Comparison of ENCODE assay signal across 9 cellular contexts in the genomic region with DNA sequence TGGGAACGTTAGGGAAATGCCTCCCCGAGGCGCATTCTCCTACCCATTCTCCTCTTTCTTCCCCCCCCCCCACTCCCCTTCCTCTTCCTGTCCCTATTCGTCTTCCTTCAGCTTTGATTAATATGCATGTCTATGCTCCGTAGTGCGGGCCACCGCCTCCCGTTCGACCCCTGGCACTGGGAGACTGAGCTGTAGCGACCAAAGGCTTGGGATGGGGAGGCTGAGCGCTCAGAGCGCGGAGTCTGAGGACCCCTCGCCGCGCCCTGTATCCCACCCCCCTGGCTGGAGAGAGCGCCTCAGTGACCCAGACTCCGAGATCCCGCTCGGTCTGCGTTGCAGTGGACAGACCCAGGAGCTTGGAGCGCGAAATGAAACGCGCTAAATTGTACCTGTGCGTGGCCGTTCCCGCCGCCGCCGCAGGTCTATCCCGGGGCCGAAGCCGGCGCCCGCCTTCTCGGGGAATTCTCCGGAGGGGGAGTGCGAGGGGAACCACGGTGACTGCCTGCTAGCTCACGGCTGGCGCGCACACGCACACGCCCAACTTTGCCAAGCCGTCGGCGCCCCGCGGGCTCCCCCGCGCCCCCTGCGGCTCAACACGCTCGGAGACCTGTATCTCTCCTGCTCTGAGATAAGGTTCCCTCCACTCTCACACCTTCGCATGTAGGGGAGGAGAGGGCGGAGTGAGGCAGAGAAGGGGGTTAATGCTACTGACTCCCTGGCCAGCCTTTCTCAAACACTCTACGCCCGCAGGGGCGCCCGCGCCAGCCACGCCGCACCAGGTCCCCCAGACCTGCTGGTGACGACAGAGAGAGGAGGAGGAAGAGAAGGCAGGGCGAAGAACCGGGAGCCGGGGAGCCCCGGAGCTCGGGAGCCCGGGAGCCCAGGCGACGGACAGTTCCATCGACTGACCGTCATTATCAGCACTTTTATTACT. TPM values are rescaled to one million over a fixed set of nuclear protein-coding genes. Genes with fewer than 3 reads are reported as not detected.
DNase-seq lines count a peak whose midpoint lies in the region; ATAC-seq and TF ChIP-seq lines count a peak whose summit lies in the region.
"Had no signal": no experiment of that assay in that cellular context is flagged by ENCODE, and none has a peak within 500 bp of the region (broad histone marks: within the 10 kb centered on the region; RNA-seq: fewer than 3 reads in every experiment).

No MANE protein-coding gene starts in this region.

- DNase-seq in activated CD8-positive, alpha-beta T cell treated with anti-CD3 and anti-CD28 coated beads, Interleukin-2, amount 10 ng/mL, durations not matched to agents 7 days and 5 days: no peak
- DNase-seq in activated CD8-positive, alpha-beta T cell treated with anti-CD3 and anti-CD28 coated beads for 36 hours: no peak
- DNase-seq in activated naive CD8-positive, alpha-beta T cell treated with anti-CD3 and anti-CD28 coated beads, Interleukin-2, amount 10 ng/mL, durations not matched to agents 7 days and 5 days: peak; percentile 22
- DNase-seq in lower lobe of right lung (no peak), thoracic aorta (ENCODE audit: low spot score) (no peak), upper lobe of right lung (no peak)
- no peak for DNase-seq in activated CD8-positive, alpha-beta memory T cell treated with anti-CD3 and anti-CD28 coated beads, Interleukin-2, amount 10 ng/mL, durations not matched to agents 7 days and 5 days
- DNase-seq: NCI-H510A had no signal

- H3K36me3 Mint-ChIP-seq in activated CD8-positive, alpha-beta T cell treated with anti-CD3 and anti-CD28 coated beads, Interleukin-2, amount 10 ng/mL, durations not matched to agents 7 days and 5 days (ENCODE audit: low read depth): no peaks in the 10 kb centered on the region
- H3K36me3 Mint-ChIP-seq in activated CD8-positive, alpha-beta T cell treated with anti-CD3 and anti-CD28 coated beads for 36 hours (ENCODE audit: low read depth): no peaks in the 10 kb centered on the region
- H3K36me3 Mint-ChIP-seq in activated naive CD8-positive, alpha-beta T cell treated with anti-CD3 and anti-CD28 coated beads, Interleukin-2, amount 10 ng/mL, durations not matched to agents 7 days and 5 days: no peaks in the 10 kb centered on the region
- no peaks in the 10 kb centered on the region for H3K36me3 Mint-ChIP-seq in activated CD8-positive, alpha-beta memory T cell treated with anti-CD3 and anti-CD28 coated beads, Interleukin-2, amount 10 ng/mL, durations not matched to agents 7 days and 5 days

- no peak for ATAC-seq in activated CD8-positive, alpha-beta T cell treated with anti-CD3 and anti-CD28 coated beads, Interleukin-2, amount 10 ng/mL, durations not matched to agents 7 days and 5 days
- no peak for ATAC-seq in activated CD8-positive, alpha-beta T cell treated with anti-CD3 and anti-CD28 coated beads for 36 hours
- no peak for ATAC-seq in activated naive CD8-positive, alpha-beta T cell treated with anti-CD3 and anti-CD28 coated beads, Interleukin-2, amount 10 ng/mL, durations not matched to agents 7 days and 5 days (ENCODE audit: low read depth)
- ATAC-seq in lower lobe of right lung (peak; percentile 43 to 53), thoracic aorta (ENCODE audit: insufficient number of reproducible peaks, low FRiP score, low read depth) (no peak), upper lobe of right lung (no peak), GM18861 (IDR thresholded peaks at IDR 0.05; ENCODE audit: unreplicated experiment) (no peak)
- no peak for ATAC-seq in activated CD8-positive, alpha-beta memory T cell treated with anti-CD3 and anti-CD28 coated beads, Interleukin-2, amount 10 ng/mL, durations not matched to agents 7 days and 5 days

- POLR2A ChIA-PET in activated CD8-positive, alpha-beta T cell treated with anti-CD3 and anti-CD28 coated beads, Interleukin-2, amount 10 ng/mL, durations not matched to agents 7 days and 5 days (lab: Charles Lee): no interaction called here
- POLR2A ChIA-PET in activated CD8-positive, alpha-beta T cell treated with anti-CD3 and anti-CD28 coated beads for 36 hours (lab: Charles Lee): no interaction called here
- POLR2A ChIA-PET in activated naive CD8-positive, alpha-beta T cell treated with anti-CD3 and anti-CD28 coated beads, Interleukin-2, amount 10 ng/mL, durations not matched to agents 7 days and 5 days (lab: Charles Lee): no interaction called here

- H3K27me3 Mint-ChIP-seq in activated CD8-positive, alpha-beta T cell treated with anti-CD3 and anti-CD28 coated beads, Interleukin-2, amount 10 ng/mL, durations not matched to agents 7 days and 5 days (ENCODE audit: low read depth): peaks cover 50% of the 10 kb centered on the region
- peaks cover 43% of the 10 kb centered on the region for H3K27me3 Mint-ChIP-seq in activated CD8-positive, alpha-beta T cell treated with anti-CD3 and anti-CD28 coated beads for 36 hours
- H3K27me3 Mint-ChIP-seq in activated naive CD8-positive, alpha-beta T cell treated with anti-CD3 and anti-CD28 coated beads, Interleukin-2, amount 10 ng/mL, durations not matched to agents 7 days and 5 days: peaks cover 56% of the 10 kb centered on the region
- peaks cover 54% of the 10 kb centered on the region for H3K27me3 Mint-ChIP-seq in activated CD8-positive, alpha-beta memory T cell treated with anti-CD3 and anti-CD28 coated beads, Interleukin-2, amount 10 ng/mL, durations not matched to agents 7 days and 5 days

- H3K27me3 ChIP-seq in lower lobe of right lung (ENCODE audit: low read depth) (peaks cover 12% of the 10 kb centered on the region), thoracic aorta (replicated peaks; ENCODE audit: insufficient read depth) (no peaks in the 10 kb centered on the region), upper lobe of right lung (peaks cover 14% of the 10 kb centered on the region)

- CTCF ChIA-PET in activated CD8-positive, alpha-beta T cell treated with anti-CD3 and anti-CD28 coated beads, Interleukin-2, amount 10 ng/mL, durations not matched to agents 7 days and 5 days (lab: Charles Lee): no interaction called here
- CTCF ChIA-PET in activated CD8-positive, alpha-beta T cell treated with anti-CD3 and anti-CD28 coated beads for 36 hours (lab: Charles Lee): no interaction called here
- CTCF ChIA-PET in activated CD8-positive, alpha-beta memory T cell treated with anti-CD3 and anti-CD28 coated beads, Interleukin-2, amount 10 ng/mL, durations not matched to agents 7 days and 5 days (lab: Charles Lee): no interaction called here

- no peak overlapping the region for H3K27ac ChIP-seq in lower lobe of right lung
- H3K27ac ChIP-seq in thoracic aorta: no peak overlapping the region
- no peak overlapping the region for H3K27ac ChIP-seq in upper lobe of right lung

- no peaks in the 10 kb centered on the region for H3K9me3 ChIP-seq in lower lobe of right lung
- no peaks in the 10 kb centered on the region for H3K9me3 ChIP-seq in thoracic aorta
- H3K9me3 ChIP-seq in upper lobe of right lung: no peaks in the 10 kb centered on the region

- H3K4me3 ChIP-seq in lower lobe of right lung (peak overlapping the region; percentile 36), thoracic aorta (peak overlapping the region; percentile 64), upper lobe of right lung (no peak overlapping the region)

- intact Hi-C loops in activated CD8-positive, alpha-beta T cell treated with anti-CD3 and anti-CD28 coated beads for 36 hours (cut with micrococcal nuclease): no loop called here
- intact Hi-C loops in lower lobe of right lung (cut with DNase I): no loop called here
- intact Hi-C loops in upper lobe of right lung (cut with DNase I): no loop called here

- H3K4me1 ChIP-seq in lower lobe of right lung: no peaks in the 10 kb centered on the region
- peaks cover 0 to 7% of the 10 kb centered on the region in 2 donors for H3K4me1 ChIP-seq in thoracic aorta (ENCODE audit: control insufficient read depth in 1 of 2, low read depth in 2 of 2)
- no peaks in the 10 kb centered on the region for H3K4me1 ChIP-seq in upper lobe of right lung

- H3K27ac Mint-ChIP-seq in activated CD8-positive, alpha-beta T cell treated with anti-CD3 and anti-CD28 coated beads, Interleukin-2, amount 10 ng/mL, durations not matched to agents 7 days and 5 days: no peak overlapping the region
- no peak overlapping the region for H3K27ac Mint-ChIP-seq in activated CD8-positive, alpha-beta T cell treated with anti-CD3 and anti-CD28 coated beads for 36 hours
- H3K27ac Mint-ChIP-seq in activated naive CD8-positive, alpha-beta T cell treated with anti-CD3 and anti-CD28 coated beads, Interleukin-2, amount 10 ng/mL, durations not matched to agents 7 days and 5 days: no peak overlapping the region
- H3K27ac Mint-ChIP-seq in activated CD8-positive, alpha-beta memory T cell treated with anti-CD3 and anti-CD28 coated beads, Interleukin-2, amount 10 ng/mL, durations not matched to agents 7 days and 5 days: no peak overlapping the region

- TF ChIP-seq CTCF in activated CD8-positive, alpha-beta T cell treated with anti-CD3 and anti-CD28 coated beads for 36 hours (IDR thresholded peaks at IDR 0.05): no peak
- no peak for TF ChIP-seq CTCF in lower lobe of right lung (IDR thresholded peaks at IDR 0.05)
- no peak for TF ChIP-seq CTCF in thoracic aorta (IDR thresholded peaks at IDR 0.05)
- TF ChIP-seq CTCF in upper lobe of right lung (IDR thresholded peaks at IDR 0.05): no peak

- peak overlapping the region; percentile 22 for H3K4me3 Mint-ChIP-seq in activated CD8-positive, alpha-beta T cell treated with anti-CD3 and anti-CD28 coated beads, Interleukin-2, amount 10 ng/mL, durations not matched to agents 7 days and 5 days
- no peak overlapping the region for H3K4me3 Mint-ChIP-seq in activated CD8-positive, alpha-beta T cell treated with anti-CD3 and anti-CD28 coated beads for 36 hours
- peak overlapping the region; percentile 58 for H3K4me3 Mint-ChIP-seq in activated naive CD8-positive, alpha-beta T cell treated with anti-CD3 and anti-CD28 coated beads, Interleukin-2, amount 10 ng/mL, durations not matched to agents 7 days and 5 days
- no peak overlapping the region for H3K4me3 Mint-ChIP-seq in activated CD8-positive, alpha-beta memory T cell treated with anti-CD3 and anti-CD28 coated beads, Interleukin-2, amount 10 ng/mL, durations not matched to agents 7 days and 5 days

- peaks cover 6% of the 10 kb centered on the region for H3K4me1 Mint-ChIP-seq in activated CD8-positive, alpha-beta T cell treated with anti-CD3 and anti-CD28 coated beads, Interleukin-2, amount 10 ng/mL, durations not matched to agents 7 days and 5 days (ENCODE audit: low read depth)
- peaks cover 8% of the 10 kb centered on the region for H3K4me1 Mint-ChIP-seq in activated CD8-positive, alpha-beta T cell treated with anti-CD3 and anti-CD28 coated beads for 36 hours (ENCODE audit: low read depth)
- H3K4me1 Mint-ChIP-seq in activated naive CD8-positive, alpha-beta T cell treated with anti-CD3 and anti-CD28 coated beads, Interleukin-2, amount 10 ng/mL, durations not matched to agents 7 days and 5 days: peaks cover 5% of the 10 kb centered on the region
- peaks cover 3% of the 10 kb centered on the region for H3K4me1 Mint-ChIP-seq in activated CD8-positive, alpha-beta memory T cell treated with anti-CD3 and anti-CD28 coated beads, Interleukin-2, amount 10 ng/mL, durations not matched to agents 7 days and 5 days

- no peaks in the 10 kb centered on the region for H3K36me3 ChIP-seq in lower lobe of right lung
- H3K36me3 ChIP-seq in thoracic aorta: no peaks in the 10 kb centered on the region
- no peaks in the 10 kb centered on the region for H3K36me3 ChIP-seq in upper lobe of right lung

- H3K9me3 Mint-ChIP-seq in activated CD8-positive, alpha-beta T cell treated with anti-CD3 and anti-CD28 coated beads, Interleukin-2, amount 10 ng/mL, durations not matched to agents 7 days and 5 days (ENCODE audit: insufficient read depth): no peaks in the 10 kb centered on the region
- no peaks in the 10 kb centered on the region for H3K9me3 Mint-ChIP-seq in activated CD8-positive, alpha-beta T cell treated with anti-CD3 and anti-CD28 coated beads for 36 hours
- H3K9me3 Mint-ChIP-seq in activated naive CD8-positive, alpha-beta T cell treated with anti-CD3 and anti-CD28 coated beads, Interleukin-2, amount 10 ng/mL, durations not matched to agents 7 days and 5 days: no peaks in the 10 kb centered on the region
- no peaks in the 10 kb centered on the region for H3K9me3 Mint-ChIP-seq in activated CD8-positive, alpha-beta memory T cell treated with anti-CD3 and anti-CD28 coated beads, Interleukin-2, amount 10 ng/mL, durations not matched to agents 7 days and 5 days (ENCODE audit: low read depth)

RNA-seq across cellular contexts. Expression of gene PTCHD1, which starts 1.5 kb away (rescaled TPM):
- total RNA-seq in activated CD8-positive, alpha-beta T cell treated with anti-CD3 and anti-CD28 coated beads, Interleukin-2, amount 10 ng/mL, durations not matched to agents 7 days and 5 days: not detected
- not detected for total RNA-seq in activated CD8-positive, alpha-beta T cell treated with anti-CD3 and anti-CD28 coated beads for 36 hours
- not detected for total RNA-seq in activated naive CD8-positive, alpha-beta T cell treated with anti-CD3 and anti-CD28 coated beads, Interleukin-2, amount 10 ng/mL, durations not matched to agents 7 days and 5 days
- 0.83 TPM for total RNA-seq in lower lobe of right lung
- total RNA-seq in thoracic aorta: 1 to 10 TPM in 1 of 2 donors, under 1 TPM in 1; 0.54 to 1.6 TPM
- 0.20 TPM for total RNA-seq in upper lobe of right lung
- not detected for total RNA-seq in activated CD8-positive, alpha-beta memory T cell treated with anti-CD3 and anti-CD28 coated beads, Interleukin-2, amount 10 ng/mL, durations not matched to agents 7 days and 5 days

Comparison
In these comparisons a context has a peak if more than half of its experiments do, and no peak if none do; other contexts are left out.
1. H3K4me3 Mint-ChIP-seq: peak in activated CD8-positive, alpha-beta T cell treated with anti-CD3 and anti-CD28 coated beads, Interleukin-2, amount 10 ng/mL, durations not matched to agents 7 days and 5 days (single experiment) and activated naive CD8-positive, alpha-beta T cell treated with anti-CD3 and anti-CD28 coated beads, Interleukin-2, amount 10 ng/mL, durations not matched to agents 7 days and 5 days (single experiment); none in activated CD8-positive, alpha-beta T cell treated with anti-CD3 and anti-CD28 coated beads for 36 hours (single experiment) and activated CD8-positive, alpha-beta memory T cell treated with anti-CD3 and anti-CD28 coated beads, Interleukin-2, amount 10 ng/mL, durations not matched to agents 7 days and 5 days (single experiment).
2. ATAC-seq: peak in lower lobe of right lung (2 of 2); none in activated CD8-positive, alpha-beta T cell treated with anti-CD3 and anti-CD28 coated beads, Interleukin-2, amount 10 ng/mL, durations not matched to agents 7 days and 5 days (single experiment), activated CD8-positive, alpha-beta T cell treated with anti-CD3 and anti-CD28 coated beads for 36 hours (single experiment), activated naive CD8-positive, alpha-beta T cell treated with anti-CD3 and anti-CD28 coated beads, Interleukin-2, amount 10 ng/mL, durations not matched to agents 7 days and 5 days (single experiment), thoracic aorta (single experiment), upper lobe of right lung (single experiment), activated CD8-positive, alpha-beta memory T cell treated with anti-CD3 and anti-CD28 coated beads, Interleukin-2, amount 10 ng/mL, durations not matched to agents 7 days and 5 days (single experiment) and GM18861 (single experiment).